In the genomic region with DNA sequence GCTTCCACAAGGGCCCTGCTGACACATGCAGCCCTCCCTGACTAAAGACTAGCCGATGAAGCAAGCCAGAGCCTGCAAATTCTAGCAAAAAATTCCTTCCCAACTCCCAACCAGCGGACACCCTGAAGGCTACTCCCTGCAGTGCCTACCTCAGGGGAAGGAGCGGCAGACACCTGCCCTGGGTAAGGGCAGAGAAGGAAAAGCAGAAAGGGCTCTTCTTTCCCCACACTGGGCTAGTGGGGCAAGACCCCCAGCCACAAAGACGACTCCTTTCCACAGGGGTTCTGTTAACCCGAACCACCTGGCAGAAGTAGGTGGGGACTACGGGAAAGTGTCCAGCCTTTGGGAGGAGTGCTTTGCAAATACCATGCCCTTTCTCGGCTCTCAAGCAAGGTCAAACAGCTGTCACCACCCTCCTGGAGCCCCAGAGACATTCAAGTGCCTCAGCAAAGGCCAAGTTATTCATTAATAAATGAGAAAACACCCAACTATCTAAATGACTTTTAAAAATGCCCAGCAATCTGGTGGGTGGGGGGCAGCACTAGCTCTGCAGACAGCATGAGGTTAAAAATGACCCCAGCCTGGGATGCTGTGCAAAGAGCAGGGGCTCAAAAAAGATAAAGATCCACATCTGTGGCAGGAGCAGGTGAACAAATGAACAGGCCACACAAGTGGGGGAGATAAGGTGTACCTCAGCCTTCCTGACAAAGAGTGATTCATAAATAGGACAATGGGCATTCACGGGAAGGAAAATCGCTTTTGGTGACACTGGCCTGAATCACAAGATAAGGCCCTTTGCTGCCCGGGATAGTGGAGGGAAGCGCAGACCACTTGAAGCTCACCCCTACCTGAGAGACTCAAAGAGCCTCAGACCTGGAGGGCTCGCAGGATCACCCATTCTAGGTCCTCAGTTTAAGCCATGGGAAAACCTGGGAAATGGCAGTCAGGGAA, we compare ENCODE assay signal across 12 cellular contexts. TPM values are rescaled to one million over a fixed set of nuclear protein-coding genes. Genes with fewer than 3 reads are reported as not detected.
DNase-seq lines count a peak whose midpoint lies in the region; ATAC-seq, FAIRE-seq and TF ChIP-seq lines count a peak whose summit lies in the region.
"Had no signal": no experiment of that assay in that cellular context is flagged by ENCODE, and none has a peak within 500 bp of the region (broad histone marks: within the 10 kb centered on the region; RNA-seq: fewer than 3 reads in every experiment).

No MANE protein-coding gene starts in this region.

- H3K4me1 Mint-ChIP-seq in Caco-2 (ENCODE audit: low read depth, unreplicated experiment) (peaks cover 88% of the 10 kb centered on the region), natural killer cell (peaks cover 87 to 88% of the 10 kb centered on the region in 2 donors)

- H3K27ac Mint-ChIP-seq in Caco-2 (ENCODE audit: unreplicated experiment) (peak overlapping the region; percentile 95), natural killer cell (peak overlapping the region; percentile 96 to 99)

- H3K27me3 ChIP-seq in Caco-2 (replicated peaks; ENCODE audit: control insufficient read depth, insufficient read depth, low read length) (no peaks in the 10 kb centered on the region), esophagus squamous epithelium (no peaks in the 10 kb centered on the region)

- CTCF ChIA-PET in Caco-2 (lab: Charles Lee), result interaction anchor here (0.5 to 2.5 kb wide), 5 partner anchors 8 to 428 kb away, joined by 3 to 19 read pairs (median 4); no protein-coding TSS in a partner anchor

- DNase-seq in Caco-2 (peak; percentile 74 to 88), M059J (ENCODE audit: low read depth) (peak; percentile 42), esophagus squamous epithelium (lab: John Stamatoyannopoulos, UW) (no peak), natural killer cell (no peak), H54 (ENCODE audit: insufficient read length, low spot score) (no peak), T-helper 9 cell (no peak)
- no peak for DNase-seq in activated CD4-positive, alpha-beta T cell treated with anti-CD3 and anti-CD28 coated beads, Interleukin-2, amount 50 U/mL, for 4 hours
- DNase-seq: DND-41, head of caudate nucleus had no signal

- BruUV-seq in Caco-2 (replicated peaks; lab: Mats Ljungman, UMichigan), result no TSS peak

- TF ChIP-seq CTCF in Caco-2 (IDR thresholded peaks at IDR 0.05; ENCODE audit: insufficient read depth in 1 of 2, low read depth in 1 of 2, low read length in 1 of 2, severe bottlenecking in 1 of 2, unreplicated experiment in 1 of 2) (no peak), esophagus squamous epithelium (IDR thresholded peaks at IDR 0.05) (no peak), natural killer cell (IDR thresholded peaks at IDR 0.05) (no peak)

- H3K27ac ChIP-seq in esophagus squamous epithelium, result peak overlapping the region; percentile 56 to 96 (median 93)

- POLR2A ChIA-PET in Caco-2 (lab: Charles Lee), result interaction anchor here (1.4 to 1.8 kb wide), 3 partner anchors 8 to 36 kb away, joined by 6 read pairs; partner anchors contain the start of genes CCDC12 and NBEAL2

- WGBS in esophagus squamous epithelium, 2 donors, result 51 to 59% methylated on average over 5 to 6 of the region's 12 CpGs

- H3K36me3 Mint-ChIP-seq in Caco-2 (ENCODE audit: insufficient read depth, unreplicated experiment), result peaks cover 75% of the 10 kb centered on the region
- peaks cover 5% of the 10 kb centered on the region for H3K36me3 Mint-ChIP-seq in natural killer cell

- ATAC-seq in natural killer cell (no peak), HG03139 (IDR thresholded peaks at IDR 0.05; ENCODE audit: unreplicated experiment) (no peak)

- no peaks in the 10 kb centered on the region for H3K27me3 Mint-ChIP-seq in Caco-2 (ENCODE audit: insufficient read depth, unreplicated experiment)
- no peaks in the 10 kb centered on the region for H3K27me3 Mint-ChIP-seq in natural killer cell (ENCODE audit: low read depth in 2 of 2)
- H3K27me3 Mint-ChIP-seq: activated naive CD8-positive, alpha-beta T cell had no signal

- no peak for TF ChIP-seq POLR2A in esophagus squamous epithelium (IDR thresholded peaks at IDR 0.05)
- TF ChIP-seq POLR2A in H54 (IDR thresholded peaks at IDR 0.05; ENCODE audit: low read depth, low read length), result no peak

- peaks cover 7% of the 10 kb centered on the region for H3K36me3 ChIP-seq in Caco-2 (ENCODE audit: control insufficient read depth, insufficient read depth, low read length)
- peaks cover 0 to 46% (median 18%) of the 10 kb centered on the region in 3 donors for H3K36me3 ChIP-seq in esophagus squamous epithelium

- H3K4me3 ChIP-seq in Caco-2 (ENCODE audit: low read depth, low read length), result peak overlapping the region; percentile 8; the same call in 1 of the 2 replicates
- no peak overlapping the region for H3K4me3 ChIP-seq in esophagus squamous epithelium

- H3K9me3 ChIP-seq in Caco-2 (no peaks in the 10 kb centered on the region), esophagus squamous epithelium (no peaks in the 10 kb centered on the region)

- H3K9me3 Mint-ChIP-seq in Caco-2 (ENCODE audit: unreplicated experiment) (no peaks in the 10 kb centered on the region), natural killer cell (no peaks in the 10 kb centered on the region)

- intact Hi-C loops in Caco-2 (cut with micrococcal nuclease; ENCODE audit: unreplicated experiment), result loop anchor here (1.0 to 5.0 kb wide), 3 partner anchors 8 to 54 kb away; partner anchors contain the start of gene NBEAL2
- intact Hi-C loops in esophagus squamous epithelium (cut with DNase I), result no loop called here
- intact Hi-C loops in natural killer cell (cut with micrococcal nuclease), result no loop called here

- H3K4me3 Mint-ChIP-seq in Caco-2 (ENCODE audit: unreplicated experiment), result peak overlapping the region; percentile 52
- peak overlapping the region; percentile 28 for H3K4me3 Mint-ChIP-seq in natural killer cell
- H3K4me3 Mint-ChIP-seq: activated naive CD8-positive, alpha-beta T cell had no signal

- FAIRE-seq in H54 (lab: Jason Lieb, UNC), result no peak
- FAIRE-seq: urothelium cell line had no signal

- H3K4me1 ChIP-seq in Caco-2, result peaks cover 83% of the 10 kb centered on the region
- H3K4me1 ChIP-seq in esophagus squamous epithelium, result peaks cover 63 to 89% (median 63%) of the 10 kb centered on the region in 3 donors

RNA-seq across cellular contexts. Expression of gene CCDC12, which starts 33.0 kb away (rescaled TPM):
- 52.7 and 60.8 TPM in 2 replicates for total RNA-seq in Caco-2 (2022)
- 16.4 and 25.6 TPM in 2 replicates for total RNA-seq in M059J (2014; rRNA removed; shearing (Covaris generic))
- total RNA-seq in esophagus squamous epithelium, result 10 to 100 TPM; 55.5 to 87.5 (median 67.5) TPM
- total RNA-seq in natural killer cell, result 100 to 1,000 TPM; 104 to 114 (median 111) TPM

RNA-seq across cellular contexts. Expression of gene NBEAL2, which starts 36.0 kb away (rescaled TPM):
- 62.4 and 76.9 TPM in 2 replicates for total RNA-seq in Caco-2 (2022)
- 1.5 and 3.5 TPM in 2 replicates for total RNA-seq in M059J (2014; rRNA removed; shearing (Covaris generic))
- 100 to 1,000 TPM; 128 to 297 (median 185) TPM for total RNA-seq in esophagus squamous epithelium
- 100 to 1,000 TPM; 453 to 536 (median 532) TPM for total RNA-seq in natural killer cell

Comparison
In these comparisons a context has a peak if more than half of its experiments do, and no peak if none do; other contexts are left out.
1. DNase-seq: peak in Caco-2 (2 of 2) and M059J (single experiment); none in esophagus squamous epithelium (single experiment), natural killer cell (single experiment), H54 (single experiment), T-helper 9 cell (single experiment) and activated CD4-positive, alpha-beta T cell treated with anti-CD3 and anti-CD28 coated beads, Interleukin-2, amount 50 U/mL, for 4 hours (0 of 2).
2. RNA of gene NBEAL2, which starts 36.0 kb away (total RNA-seq): 453 to 536 TPM in natural killer cell, 128 to 297 TPM in esophagus squamous epithelium and 62.4 to 76.9 TPM in Caco-2; 1.5 to 3.5 TPM in M059J; every median in the first group is over 10 times any median in the second.